33 cellular contexts compared by ENCODE assay signal in the genomic region with DNA sequence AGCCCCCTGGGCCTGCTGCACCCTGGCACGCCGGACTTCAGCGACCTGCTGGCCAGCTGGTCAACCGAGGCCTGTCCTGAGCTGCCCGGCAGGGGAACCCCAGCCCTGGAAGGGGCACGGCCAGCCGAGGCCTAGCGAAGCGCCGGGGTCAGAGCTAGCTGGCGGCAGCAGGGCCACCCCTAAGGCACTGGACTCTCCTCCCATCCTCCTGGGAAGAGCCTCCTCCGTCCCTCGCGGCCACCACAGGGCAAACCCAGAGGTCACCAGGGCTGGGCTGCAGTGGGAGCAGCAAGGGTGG. TPM values are rescaled to one million over a fixed set of nuclear protein-coding genes. Genes with fewer than 3 reads are reported as not detected.
"Had no signal": no experiment of that assay in that cellular context is flagged by ENCODE, and none has a peak within 500 bp of the region (broad histone marks: within the 10 kb centered on the region; RNA-seq: fewer than 3 reads in every experiment).

No MANE protein-coding gene starts in this region.

- H3K4me3 ChIP-seq: body of pancreas, esophagus squamous epithelium, vagina had no signal

- H3K27me3 ChIP-seq: body of pancreas, vagina had no signal

- H3K9me3 ChIP-seq: body of pancreas, esophagus squamous epithelium, psoas muscle, vagina had no signal

- H3K9ac ChIP-seq: parathyroid adenoma had no signal

- H3K36me3 ChIP-seq: esophagus squamous epithelium, vagina had no signal

- H3K4me3 Mint-ChIP-seq: activated B cell treated with CpG ODN at 0.5 μM for 24 hours; activated CD8-positive, alpha-beta memory T cell treated with anti-CD3 and anti-CD28 coated beads, Interleukin-2, amount 10 ng/mL, durations not matched to agents 7 days and 5 days; nephron progenitor cell; T-helper 2 cell treated with Interferon-gamma antibody and Interleukin-4, amounts not matched to agents 5 μg/mL and 100 μg/mL, for 36 hours; type B pancreatic cell had no signal

- ATAC-seq: activated CD8-positive, alpha-beta memory T cell treated with anti-CD3 and anti-CD28 coated beads, Interleukin-2, amount 10 ng/mL, durations not matched to agents 7 days and 5 days; activated naive CD4-positive, alpha-beta T cell treated with anti-CD3 and anti-CD28 coated beads, Interleukin-2, amount 50 U/mL, for 72 hours; body of pancreas; left lobe of liver; psoas muscle had no signal

- H2AFZ ChIP-seq: parathyroid adenoma had no signal

- DNase-seq: activated B cell treated with CpG ODN at 0.5 μM for 24 hours; activated CD4-positive, alpha-beta T cell treated with anti-CD3 and anti-CD28 coated beads, Interleukin-2, amount 50 U/mL, for 1 hour; activated CD8-positive, alpha-beta memory T cell treated with anti-CD3 and anti-CD28 coated beads, Interleukin-2, amount 10 ng/mL, durations not matched to agents 7 days and 5 days; activated naive CD4-positive, alpha-beta T cell; activated T-cell treated with anti-CD3 and anti-CD28 coated beads, Interleukin-2, amount 50 U/mL, for 48 hours; aorta; body of pancreas; dermis blood vessel endothelial cell; effector CD4-positive, alpha-beta T cell; esophagus squamous epithelium; foreskin melanocyte; hypothalamus; mammary epithelial cell; nephron progenitor cell; nucleus accumbens; psoas muscle; stimulated activated CD4-positive, alpha-beta T cell treated with anti-CD3 and anti-CD28 coated beads, Interleukin-2, amount 100 ng/mL, for 48 hours; substantia nigra had no signal

- H3K79me2 ChIP-seq: parathyroid adenoma had no signal

- H3K27me3 Mint-ChIP-seq: activated B cell treated with CpG ODN at 0.5 μM for 24 hours; activated CD8-positive, alpha-beta memory T cell treated with anti-CD3 and anti-CD28 coated beads, Interleukin-2, amount 10 ng/mL, durations not matched to agents 7 days and 5 days; activated CD8-positive, alpha-beta T cell treated with anti-CD3 and anti-CD28 coated beads for 36 hours; type B pancreatic cell had no signal

- H3K27ac Mint-ChIP-seq: activated B cell treated with CpG ODN at 0.5 μM for 24 hours; activated CD8-positive, alpha-beta memory T cell treated with anti-CD3 and anti-CD28 coated beads, Interleukin-2, amount 10 ng/mL, durations not matched to agents 7 days and 5 days; activated CD8-positive, alpha-beta T cell treated with anti-CD3 and anti-CD28 coated beads for 36 hours; activated naive CD4-positive, alpha-beta T cell treated with anti-CD3 and anti-CD28 coated beads, Interleukin-2, amount 50 U/mL, for 72 hours; activated T-helper 2 cell treated with anti-CD3 and anti-CD28 coated beads, Interferon-gamma antibody, Interleukin-2, Interleukin-4, amounts not matched to agents 10 μg/mL and 5 μg/mL and 100 μg/mL, durations not matched to agents 14 hours and 24 hours and 36 hours; nephron progenitor cell; T-cell; T-helper 2 cell treated with Interferon-gamma antibody and Interleukin-4, amounts not matched to agents 5 μg/mL and 100 μg/mL, for 36 hours; type B pancreatic cell had no signal

- H3K36me3 Mint-ChIP-seq: activated CD8-positive, alpha-beta memory T cell treated with anti-CD3 and anti-CD28 coated beads, Interleukin-2, amount 10 ng/mL, durations not matched to agents 7 days and 5 days; activated naive CD4-positive, alpha-beta T cell treated with anti-CD3 and anti-CD28 coated beads, Interleukin-2, amount 50 U/mL, for 72 hours; T-cell; type B pancreatic cell had no signal

- H3K4me1 Mint-ChIP-seq: activated CD8-positive, alpha-beta memory T cell treated with anti-CD3 and anti-CD28 coated beads, Interleukin-2, amount 10 ng/mL, durations not matched to agents 7 days and 5 days; T-cell had no signal

- H3K4me1 ChIP-seq: parathyroid adenoma, psoas muscle, vagina had no signal

- H3K27ac ChIP-seq: body of pancreas, epithelial cell of prostate, esophagus squamous epithelium, parathyroid adenoma, psoas muscle, vagina had no signal

- H3K9me3 Mint-ChIP-seq: activated B cell treated with CpG ODN at 0.5 μM for 24 hours; activated CD8-positive, alpha-beta T cell treated with anti-CD3 and anti-CD28 coated beads for 36 hours; activated naive CD4-positive, alpha-beta T cell treated with anti-CD3 and anti-CD28 coated beads, Interleukin-2, amount 50 U/mL, for 72 hours; activated T-helper 2 cell treated with anti-CD3 and anti-CD28 coated beads, Interferon-gamma antibody, Interleukin-2, Interleukin-4, amounts not matched to agents 10 μg/mL and 5 μg/mL and 100 μg/mL, durations not matched to agents 14 hours and 24 hours and 36 hours; nephron progenitor cell; stimulated activated naive CD8-positive, alpha-beta T cell treated with anti-CD3 and anti-CD28 coated beads, Interleukin-15, amount 100 ng/mL, for 72 hours; T-cell; T-helper 2 cell treated with Interferon-gamma antibody and Interleukin-4, amounts not matched to agents 5 μg/mL and 100 μg/mL, for 36 hours; type B pancreatic cell had no signal

RNA-seq across cellular contexts. Expression of a gene that starts 2.3 kb away (rescaled TPM):
- total RNA-seq: activated T-helper 2 cell treated with anti-CD3 and anti-CD28 coated beads, Interferon-gamma antibody, Interleukin-2, Interleukin-4, amounts not matched to agents 10 μg/mL and 5 μg/mL and 100 μg/mL, durations not matched to agents 14 hours and 24 hours and 36 hours; aorta; body of pancreas; dermis blood vessel endothelial cell; esophagus squamous epithelium; glomerular endothelial cell; kidney epithelial cell; left lobe of liver; mucosa of gallbladder; psoas muscle; skeletal muscle tissue; vagina had no signal
- polyA plus RNA-seq: aorta, mammary epithelial cell had no signal

RNA-seq across cellular contexts. Expression of a gene that starts 11.1 kb away (rescaled TPM):
- total RNA-seq: vagina had no signal
- polyA plus RNA-seq: mammary epithelial cell had no signal
